In genomic region chr9:14051459-14051858, GRCh38 we compare ENCODE assay signal across 15 cellular contexts.
"Had no signal": no experiment of that assay in that cellular context is flagged by ENCODE, and none has a peak within 500 bp of the region (broad histone marks: within the 10 kb centered on the region; RNA-seq: fewer than 3 reads in every experiment).

No MANE protein-coding gene starts in this region.

- H3K4me1 ChIP-seq: esophagus muscularis mucosa had no signal

- ATAC-seq: naive thymus-derived CD8-positive, alpha-beta T cell; WTC11 had no signal

- DNase-seq: activated CD4-positive, alpha-beta T cell treated with anti-CD3 and anti-CD28 coated beads, Interleukin-2, amount 10 ng/mL, durations not matched to agents 7 days and 5 days; activated naive CD8-positive, alpha-beta T cell treated with anti-CD3 and anti-CD28 coated beads for 36 hours; anterior cingulate cortex; naive thymus-derived CD8-positive, alpha-beta T cell; SIG-M5; small intestine; T-helper 2 cell had no signal

- H3K4me3 ChIP-seq: cardiac muscle cell, esophagus muscularis mucosa, thoracic aorta had no signal

- FAIRE-seq: colon, endometrium, islet of Langerhans, small intestine had no signal

- H3K9me3 ChIP-seq: esophagus muscularis mucosa, neutrophil, thoracic aorta had no signal

- H3K36me3 ChIP-seq: cardiac muscle cell, esophagus muscularis mucosa, neutrophil, thoracic aorta had no signal

- H3K27me3 ChIP-seq: cardiac muscle cell, esophagus muscularis mucosa, neutrophil had no signal

- H3K27ac ChIP-seq: cardiac muscle cell, esophagus muscularis mucosa, neutrophil, thoracic aorta had no signal
